In genomic region chr15:62112616-62113593, GRCh38 we compare ENCODE assay signal across 9 cellular contexts. TPM values are rescaled to one million over a fixed set of nuclear protein-coding genes. Genes with fewer than 3 reads are reported as not detected.
DNase-seq lines count a peak whose midpoint lies in the region; ATAC-seq, FAIRE-seq and TF ChIP-seq lines count a peak whose summit lies in the region.
"Had no signal": no experiment of that assay in that cellular context is flagged by ENCODE, and none has a peak within 500 bp of the region (broad histone marks: within the 10 kb centered on the region; RNA-seq: fewer than 3 reads in every experiment).

No MANE protein-coding gene starts in this region.

- ATAC-seq in GM18502 (IDR thresholded peaks at IDR 0.05; ENCODE audit: poor library complexity, unreplicated experiment): no peak
- no peak for ATAC-seq in naive thymus-derived CD8-positive, alpha-beta T cell
- ATAC-seq in GM19328 (IDR thresholded peaks at IDR 0.05; ENCODE audit: unreplicated experiment): no peak

- H3K4me3 ChIP-seq in SK-N-SH (ENCODE audit: low read depth in 2 of 2, low read length in 1 of 2) (no peak overlapping the region), fibroblast of villous mesenchyme (ENCODE audit: low read depth, low read length) (no peak overlapping the region), skeletal muscle satellite cell (ENCODE audit: low read length) (no peak overlapping the region)

- H3K4me1 ChIP-seq in SK-N-SH (ENCODE audit: control insufficient read depth in 1 of 2, insufficient read depth in 2 of 2, low read depth in 1 of 2, low read length in 1 of 2): peaks cover 10 to 36% of the 10 kb centered on the region in 2 experiments
- H3K4me1 ChIP-seq in skeletal muscle satellite cell (ENCODE audit: control insufficient read depth, insufficient read depth, low read length): peaks cover 42% of the 10 kb centered on the region

- no peak overlapping the region for H3K4me2 ChIP-seq in SK-N-SH
- H3K4me2 ChIP-seq in skeletal muscle satellite cell (ENCODE audit: low read length): peak overlapping the region; percentile 22

- H3F3A ChIP-seq in SK-N-SH (replicated peaks; ENCODE audit: insufficient read depth): peaks cover 17% of the 10 kb centered on the region

- no peak for TF ChIP-seq EP300 in SK-N-SH (IDR thresholded peaks at IDR 0.05; ENCODE audit: borderline replicate concordance in 1 of 2, low read depth in 1 of 2, low read length in 1 of 2)

- H3K27ac Mint-ChIP-seq in naive thymus-derived CD8-positive, alpha-beta T cell: peak overlapping the region in 1 of 10 donors; percentile 10
- H3K27ac Mint-ChIP-seq: memory B cell had no signal

- no peaks in the 10 kb centered on the region for H3K9me3 Mint-ChIP-seq in naive thymus-derived CD8-positive, alpha-beta T cell
- H3K9me3 Mint-ChIP-seq: memory B cell had no signal

- FAIRE-seq in GM12892 (lab: Jason Lieb, UNC): no peak

- H3K27me3 ChIP-seq in SK-N-SH (ENCODE audit: insufficient read depth): no peaks in the 10 kb centered on the region
- H3K27me3 ChIP-seq in skeletal muscle satellite cell (ENCODE audit: control insufficient read depth, insufficient read depth, low read length): no peaks in the 10 kb centered on the region

- H3K36me3 ChIP-seq in SK-N-SH (replicated peaks in 1 of 2; ENCODE audit: control insufficient read depth in 1 of 2, insufficient read depth in 2 of 2, low read length in 1 of 2): no peaks in the 10 kb centered on the region
- no peaks in the 10 kb centered on the region for H3K36me3 ChIP-seq in skeletal muscle satellite cell (ENCODE audit: insufficient read depth, low read length)

- H3K27ac ChIP-seq in SK-N-SH (ENCODE audit: low read depth in 2 of 2, low read length in 1 of 2): peak overlapping the region in 1 of 2 experiments; percentile 42; a peak in 3 of 4 replicates

- TF ChIP-seq CTCF in SK-N-SH (IDR thresholded peaks at IDR 0.05): no peak
- TF ChIP-seq CTCF in fibroblast of villous mesenchyme (IDR thresholded peaks at IDR 0.05; ENCODE audit: insufficient read depth, low read depth, low read length): no peak

- no peaks in the 10 kb centered on the region for H3K9me2 ChIP-seq in SK-N-SH

- H3K27me3 Mint-ChIP-seq in naive thymus-derived CD8-positive, alpha-beta T cell: peaks cover 2 to 12% (median 8%) of the 10 kb centered on the region in 5 donors

- 65% methylated on average over 11 of the region's 11 CpGs for WGBS in SK-N-SH (ENCODE audit: low lambda C conversion rate)

- no peak overlapping the region for H3K4me3 Mint-ChIP-seq in naive thymus-derived CD8-positive, alpha-beta T cell
- H3K4me3 Mint-ChIP-seq: memory B cell had no signal

- DNase-seq in H4 (ENCODE audit: low spot score) (peak; percentile 96), SK-N-SH (no peak), fibroblast of villous mesenchyme (ENCODE audit: low read depth) (peak; percentile 61), GM12892 (ENCODE audit: insufficient read length) (no peak)
- no peak for DNase-seq in naive thymus-derived CD8-positive, alpha-beta T cell

- POLR2A ChIA-PET in SK-N-SH (lab: Yijun Ruan, JAX): no interaction called here
- POLR2A ChIA-PET in naive thymus-derived CD8-positive, alpha-beta T cell (lab: Charles Lee): no interaction called here

- H3K9ac ChIP-seq in SK-N-SH: no peak overlapping the region
- peak overlapping the region; percentile 24 for H3K9ac ChIP-seq in skeletal muscle satellite cell (ENCODE audit: low read depth, low read length)

- no peak for TF ChIP-seq POLR2A in GM12892 (IDR thresholded peaks at IDR 0.05; ENCODE audit: low read depth, low read length)

- peaks cover 0 to 2% (median 0%) of the 10 kb centered on the region in 4 donors for H3K4me1 Mint-ChIP-seq in naive thymus-derived CD8-positive, alpha-beta T cell
- H3K4me1 Mint-ChIP-seq: memory B cell had no signal

- CTCF ChIA-PET in SK-N-SH (lab: Yijun Ruan, JAX): interaction anchor here (0.7 to 5.3 kb wide), 5 partner anchors 12 to 142 kb away, joined by 3 to 24 read pairs (median 4); no protein-coding TSS in a partner anchor

- no peak overlapping the region for H2AFZ ChIP-seq in SK-N-SH (ENCODE audit: low read depth)

- H4K20me1 ChIP-seq in SK-N-SH (ENCODE audit: insufficient read depth): no peaks in the 10 kb centered on the region

- H3K79me2 ChIP-seq in SK-N-SH (ENCODE audit: insufficient read depth): no peaks in the 10 kb centered on the region

- H3K36me3 Mint-ChIP-seq in naive thymus-derived CD8-positive, alpha-beta T cell: no peaks in the 10 kb centered on the region
- H3K36me3 Mint-ChIP-seq: memory B cell had no signal

- TF ChIP-seq RAD21 in SK-N-SH (IDR thresholded peaks at IDR 0.05; ENCODE audit: low read length): no peak

- no peaks in the 10 kb centered on the region for H3K9me3 ChIP-seq in SK-N-SH
- H3K9me3 ChIP-seq in skeletal muscle satellite cell (replicated peaks; ENCODE audit: low read length): no peaks in the 10 kb centered on the region

TF ChIP-seq in SK-N-SH, 30 proteins besides CTCF, POLR2A, EP300 and RAD21:
- TF ChIP-seq EZH2phosphoT487 (IDR thresholded peaks at IDR 0.05; ENCODE audit: borderline replicate concordance, low read depth): no peak
- TF ChIP-seq, protein P1, sequence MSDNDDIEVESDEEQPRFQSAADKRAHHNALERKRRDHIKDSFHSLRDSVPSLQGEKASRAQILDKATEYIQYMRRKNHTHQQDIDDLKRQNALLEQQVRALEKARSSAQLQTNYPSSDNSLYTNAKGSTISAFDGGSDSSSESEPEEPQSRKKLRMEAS (IDR thresholded peaks at IDR 0.05; ENCODE audit: low read depth): peak; percentile 91
- TF ChIP-seq USF1 (IDR thresholded peaks at IDR 0.05; ENCODE audit: borderline replicate concordance, low read depth): peak; percentile 67; the same call in 1 of the 2 replicates
- no peak for TF ChIP-seq MEF2A (IDR thresholded peaks at IDR 0.05; ENCODE audit: borderline replicate concordance, low read depth)
- TF ChIP-seq JUND (IDR thresholded peaks at IDR 0.05): peak; percentile 34; the same call in 1 of the 2 replicates
- peak; percentile 52; the same call in 1 of the 2 replicates for TF ChIP-seq FOSL2 (IDR thresholded peaks at IDR 0.05; ENCODE audit: borderline replicate concordance, low read depth)
- peak; percentile 23; the same call in 1 of the 2 replicates for TF ChIP-seq TCF12 (IDR thresholded peaks at IDR 0.05)
- TF ChIP-seq SIN3A (IDR thresholded peaks at IDR 0.05; ENCODE audit: borderline replicate concordance, low read depth, low read length): peak; percentile 34; the same call in 1 of the 2 replicates
- TF ChIP-seq GABPA (IDR thresholded peaks at IDR 0.05; ENCODE audit: low read depth): no peak
- TF ChIP-seq PBX3 (IDR thresholded peaks at IDR 0.05): peak; percentile 42; the same call in 1 of the 2 replicates
TF ChIP-seq in SK-N-SH: peak in this region for 7.

RNA-seq across cellular contexts. Expression of gene C2CD4A, which starts 46.1 kb away (rescaled TPM):
- total RNA-seq in H4 (2014; rRNA removed; shearing (Covaris generic)): not detected in 2 replicates
- polyA plus RNA-seq in SK-N-SH (2012; rRNA removed): not detected in 2 replicates
- polyA plus RNA-seq in SK-N-SH (2012; cell fraction: cytosol; rRNA removed): under 0.01 TPM in 1 of 2 replicates, not detected in the other
- not detected in 2 replicates for polyA plus RNA-seq in SK-N-SH (2012; cell fraction: nucleus; rRNA removed)
- not detected in 2 replicates for total RNA-seq in fibroblast of villous mesenchyme
- not detected in 2 replicates for total RNA-seq in skeletal muscle satellite cell (2012; rRNA removed)
- polyA plus RNA-seq in GM12892 (2012; ENCODE audit: missing spikeins): not detected
- total RNA-seq in naive thymus-derived CD8-positive, alpha-beta T cell: not detected
- not detected for polyA plus RNA-seq in naive thymus-derived CD8-positive, alpha-beta T cell

RNA-seq across cellular contexts. Expression of gene C2CD4B, which starts 52.2 kb away (rescaled TPM):
- total RNA-seq in H4 (2014; rRNA removed; shearing (Covaris generic)): not detected in 2 replicates
- not detected in 2 replicates for polyA plus RNA-seq in SK-N-SH (2012; rRNA removed)
- not detected in 2 replicates for polyA plus RNA-seq in SK-N-SH (2012; cell fraction: cytosol; rRNA removed)
- polyA plus RNA-seq in SK-N-SH (2012; cell fraction: nucleus; rRNA removed): not detected in 2 replicates
- not detected in 2 replicates for total RNA-seq in fibroblast of villous mesenchyme
- total RNA-seq in skeletal muscle satellite cell (2012; rRNA removed): not detected in 2 replicates
- polyA plus RNA-seq in GM12892 (2012; ENCODE audit: missing spikeins): not detected
- total RNA-seq in naive thymus-derived CD8-positive, alpha-beta T cell: not detected
- polyA plus RNA-seq in naive thymus-derived CD8-positive, alpha-beta T cell: not detected

RNA-seq across cellular contexts. Expression of gene VPS13C, which starts 52.7 kb away (rescaled TPM):
- 16.8 and 17.2 TPM in 2 replicates for total RNA-seq in H4 (2014; rRNA removed; shearing (Covaris generic))
- 5.7 and 6.9 TPM in 2 replicates for polyA plus RNA-seq in SK-N-SH (2012; rRNA removed)
- polyA plus RNA-seq in SK-N-SH (2012; cell fraction: cytosol; rRNA removed): 8.2 and 8.3 TPM in 2 replicates
- 9.0 and 18.3 TPM in 2 replicates for polyA plus RNA-seq in SK-N-SH (2012; cell fraction: nucleus; rRNA removed)
- 80.9 and 94.6 TPM in 2 replicates for total RNA-seq in fibroblast of villous mesenchyme
- 46.3 and 62.6 TPM in 2 replicates for total RNA-seq in skeletal muscle satellite cell (2012; rRNA removed)
- 39.0 TPM for polyA plus RNA-seq in GM12892 (2012; ENCODE audit: missing spikeins)
- 100 to 1,000 TPM; 103 to 109 TPM for total RNA-seq in naive thymus-derived CD8-positive, alpha-beta T cell
- polyA plus RNA-seq in naive thymus-derived CD8-positive, alpha-beta T cell: 10 to 100 TPM; 11.1 to 17.6 (median 13.3) TPM

Comparison
In these comparisons a context has a peak if more than half of its experiments do, and no peak if none do; other contexts are left out.
1. DNase-seq: peak in H4 (single experiment) and fibroblast of villous mesenchyme (single experiment); none in SK-N-SH (single experiment), GM12892 (single experiment) and naive thymus-derived CD8-positive, alpha-beta T cell (0 of 10).